19 cellular contexts compared by ENCODE assay signal in the genomic region with DNA sequence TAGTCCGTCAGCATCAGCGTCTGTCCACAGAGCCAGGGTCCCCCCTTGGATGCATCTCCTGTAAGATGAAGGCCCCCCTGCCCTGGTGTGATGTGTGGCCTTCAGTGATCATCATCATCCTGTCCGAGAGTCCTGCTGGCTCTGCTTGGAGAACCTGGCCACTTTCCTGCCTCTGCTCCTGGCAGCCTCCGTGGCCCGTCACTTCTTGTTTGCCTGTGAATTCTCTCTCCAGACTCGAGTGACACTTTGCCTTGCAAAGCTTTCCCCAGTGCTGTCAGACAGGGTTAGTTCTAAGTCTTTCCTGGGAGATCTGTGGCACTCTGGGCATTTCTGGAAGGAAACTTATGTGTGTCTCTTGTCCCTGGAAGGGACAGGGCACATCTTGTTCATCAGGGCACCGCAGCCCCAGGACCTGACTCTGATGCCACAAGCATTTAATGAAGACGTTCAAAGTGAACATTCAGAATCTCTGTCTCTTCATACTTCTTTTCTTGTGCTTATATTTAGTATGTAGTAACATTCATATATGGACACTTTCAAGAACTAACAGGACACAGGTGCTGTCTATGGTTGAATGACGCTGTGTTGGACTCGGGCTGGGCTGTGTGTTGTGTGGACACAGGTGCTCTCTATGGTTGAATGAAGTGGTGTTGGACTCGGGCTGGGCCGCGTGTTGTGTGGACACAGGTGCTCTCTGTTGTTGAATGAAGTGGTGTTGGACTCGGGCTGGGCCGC.
A peak's percentile ranks its signal among the peaks of the same experiment; 100 is the strongest.
DNase-seq lines count a peak whose midpoint lies in the region; ATAC-seq and TF ChIP-seq lines count a peak whose summit lies in the region.
"Had no signal": no experiment of that assay in that cellular context is flagged by ENCODE, and none has a peak within 500 bp of the region (broad histone marks: within the 10 kb centered on the region; RNA-seq: fewer than 3 reads in every experiment).

No MANE protein-coding gene starts in this region.

- H3K36me3 ChIP-seq in OCI-LY7 (ENCODE audit: insufficient read depth, low read length): peaks cover 6% of the 10 kb centered on the region
- H3K36me3 ChIP-seq: neutrophil, tibial artery had no signal

- H2AFZ ChIP-seq in OCI-LY7 (ENCODE audit: low read length): no peak overlapping the region

- H3K4me3 ChIP-seq in OCI-LY7 (ENCODE audit: low read depth, low read length, poor library complexity, severe bottlenecking): no peak overlapping the region
- H3K4me3 ChIP-seq: tibial artery had no signal

- intact Hi-C loops in OCI-LY7 (cut with micrococcal nuclease; ENCODE audit: unreplicated experiment): no loop called here

- H3K9me3 Mint-ChIP-seq in IgD-negative memory B cell (no peaks in the 10 kb centered on the region), memory B cell (no peaks in the 10 kb centered on the region)
- H3K9me3 Mint-ChIP-seq: central memory CD8-positive, alpha-beta T cell; effector memory CD8-positive, alpha-beta T cell had no signal

- H3K9me3 ChIP-seq in OCI-LY7 (ENCODE audit: low read length): no peaks in the 10 kb centered on the region
- H3K9me3 ChIP-seq: neutrophil, tibial artery had no signal

- no peak for TF ChIP-seq CTCF in OCI-LY7 (conservative IDR thresholded peaks at IDR 0.05; ENCODE audit: low read length)

- H3K4me3 Mint-ChIP-seq in IgD-negative memory B cell: peak overlapping the region in 1 of 4 donors; percentile 2
- no peak overlapping the region for H3K4me3 Mint-ChIP-seq in memory B cell
- H3K4me3 Mint-ChIP-seq: central memory CD8-positive, alpha-beta T cell; effector memory CD8-positive, alpha-beta T cell had no signal

- no peaks in the 10 kb centered on the region for H3K9me2 ChIP-seq in OCI-LY7 (ENCODE audit: insufficient read depth, low read length)

- peaks cover 4% of the 10 kb centered on the region for H3K36me3 Mint-ChIP-seq in IgD-negative memory B cell
- H3K36me3 Mint-ChIP-seq in memory B cell: peaks cover 4% of the 10 kb centered on the region

- CTCF ChIA-PET in OCI-LY7 (lab: Charles Lee; ENCODE audit: unreplicated experiment): no interaction called here

- H3K4me1 Mint-ChIP-seq in IgD-negative memory B cell (peaks cover 20 to 33% (median 25%) of the 10 kb centered on the region in 3 donors), memory B cell (peaks cover 31% of the 10 kb centered on the region)

- DNase-seq in COLO668 (lab: John Stamatoyannopoulos, UW; ENCODE audit: unreplicated experiment): peak; percentile 33
- peak; percentile 58 for DNase-seq in OCI-LY7 (ENCODE audit: low spot score)
- DNase-seq in memory B cell (ENCODE audit: low spot score in 2 of 2): no peak
- no peak for DNase-seq in NOMO-1 treated with dmso at 0.1 percent for 144 hours (lab: John Stamatoyannopoulos, UW; ENCODE audit: unreplicated experiment)
- DNase-seq in dermis blood vessel endothelial cell: no peak
- DNase-seq: activated T-cell treated with anti-CD3 and anti-CD28 coated beads, Interleukin-2, amount 50 U/mL, for 48 hours; amniotic stem cell; DND-41; effector memory CD8-positive, alpha-beta T cell; H7; KG1; NCI-H2171; stimulated activated CD4-positive, alpha-beta T cell treated with anti-CD3 and anti-CD28 coated beads, Interleukin-12 subunit alpha, Interleukin-12 subunit beta, amount 100 ng/mL, for 4 hours; tibial artery had no signal

- H3K27ac Mint-ChIP-seq in IgD-negative memory B cell (peak overlapping the region in 2 of 3 donors; percentile 11 to 61), memory B cell (peak overlapping the region; percentile 29)

- peak overlapping the region; percentile 41; the same call in 1 of the 2 replicates for H3K4me2 ChIP-seq in OCI-LY7 (ENCODE audit: low read length)

- no peaks in the 10 kb centered on the region for H3K27me3 Mint-ChIP-seq in IgD-negative memory B cell
- no peaks in the 10 kb centered on the region for H3K27me3 Mint-ChIP-seq in memory B cell
- H3K27me3 Mint-ChIP-seq: central memory CD8-positive, alpha-beta T cell; effector memory CD8-positive, alpha-beta T cell had no signal

- peak overlapping the region; percentile 7 for H3K27ac ChIP-seq in OCI-LY7 (ENCODE audit: low read depth, low read length, poor library complexity, severe bottlenecking)
- H3K27ac ChIP-seq: neutrophil, tibial artery had no signal

- BruUV-seq in OCI-LY7 (replicated peaks; lab: Mats Ljungman, UMichigan): no TSS peak

- no peak for ATAC-seq in memory B cell (ENCODE audit: low read depth)
- no peak for ATAC-seq in HG02678 (IDR thresholded peaks at IDR 0.05; ENCODE audit: unreplicated experiment)
- ATAC-seq: effector memory CD8-positive, alpha-beta T cell; Right ventricle myocardium inferior had no signal

- H3K79me2 ChIP-seq in OCI-LY7 (ENCODE audit: insufficient read depth, low read depth, low read length): peaks cover 80% of the 10 kb centered on the region

- H3K4me1 ChIP-seq in OCI-LY7 (ENCODE audit: insufficient read depth, low read length, poor library complexity, severe bottlenecking): peaks cover 29% of the 10 kb centered on the region
- H3K4me1 ChIP-seq: tibial artery had no signal

- H4K20me1 ChIP-seq in OCI-LY7 (ENCODE audit: insufficient read depth, low read length): peaks cover 21% of the 10 kb centered on the region

- POLR2A ChIA-PET in OCI-LY7 (lab: Charles Lee): no interaction called here

Comparison
In these comparisons a context has a peak if more than half of its experiments do, and no peak if none do; other contexts are left out.
1. DNase-seq: peak in COLO668 (single experiment) and OCI-LY7 (single experiment); none in memory B cell (0 of 2), NOMO-1 treated with dmso at 0.1 percent for 144 hours (single experiment) and dermis blood vessel endothelial cell (single experiment).